ENCODE assay signal across 8 cellular contexts in the genomic region with DNA sequence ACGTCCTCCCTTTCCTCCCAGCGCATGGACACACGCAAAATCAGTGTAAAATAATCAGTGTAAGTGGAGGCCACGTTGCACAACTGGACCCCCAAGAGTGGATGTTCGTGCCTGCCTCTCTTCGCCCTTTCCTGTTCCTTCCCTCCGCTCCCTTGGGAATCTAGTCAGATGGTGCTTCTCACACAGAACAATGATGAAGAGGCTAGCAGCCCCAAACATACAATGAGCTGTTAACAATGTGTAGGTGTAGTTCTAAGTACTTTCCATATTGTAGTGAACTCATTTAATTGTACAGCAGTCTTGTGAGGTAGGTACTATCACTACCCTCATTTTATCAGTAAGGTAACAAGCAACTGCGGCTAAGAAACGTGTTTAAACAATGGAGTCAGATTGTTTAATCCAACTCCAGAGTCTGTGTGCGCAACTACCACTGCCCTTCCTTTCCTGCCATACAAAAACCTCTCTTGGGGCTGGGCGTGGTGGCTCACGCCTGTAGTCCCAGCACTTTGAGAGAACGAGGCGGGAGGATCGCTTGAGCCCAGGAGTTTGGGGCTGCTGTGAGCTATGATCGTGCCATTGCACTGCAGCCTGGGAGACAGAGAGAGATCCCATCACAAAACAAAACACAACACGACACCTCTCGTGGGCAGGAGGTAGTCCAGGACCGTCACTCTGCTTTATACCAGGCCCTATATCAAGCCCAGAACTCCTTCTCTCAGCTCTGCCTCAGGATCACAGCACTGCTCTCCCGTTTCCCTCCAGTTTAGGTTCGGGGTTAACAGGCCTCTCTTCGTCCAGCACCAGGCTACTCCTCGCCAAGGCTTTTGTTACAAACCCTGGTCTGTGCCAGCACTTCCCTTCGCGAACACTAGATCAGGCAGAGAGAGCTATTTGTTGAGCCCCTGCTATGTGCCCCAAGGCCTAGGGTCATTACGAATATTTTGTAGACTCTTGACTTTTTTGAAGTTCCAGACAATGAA. TPM values are rescaled to one million over a fixed set of nuclear protein-coding genes. Genes with fewer than 3 reads are reported as not detected.
A peak's percentile ranks its signal among the peaks of the same experiment; 100 is the strongest.
DNase-seq lines count a peak whose midpoint lies in the region; ATAC-seq and TF ChIP-seq lines count a peak whose summit lies in the region.

No MANE protein-coding gene starts in this region.

- TF ChIP-seq CTCF in upper lobe of left lung (IDR thresholded peaks at IDR 0.05): no peak

- H3K36me3 ChIP-seq in duodenal mucosa (ENCODE audit: control insufficient read depth in 1 of 2, insufficient read depth in 2 of 2, low read length in 2 of 2): no peaks in the 10 kb centered on the region
- no peaks in the 10 kb centered on the region for H3K36me3 ChIP-seq in upper lobe of left lung

- no peaks in the 10 kb centered on the region for H3K27me3 ChIP-seq in duodenal mucosa (ENCODE audit: control insufficient read depth in 1 of 2, insufficient read depth in 2 of 2, low read length in 2 of 2)
- no peaks in the 10 kb centered on the region for H3K27me3 ChIP-seq in upper lobe of left lung

- H3K9me3 Mint-ChIP-seq in memory B cell: no peaks in the 10 kb centered on the region

- no peak for TF ChIP-seq POLR2A in upper lobe of left lung (IDR thresholded peaks at IDR 0.05)

- H3K27me3 Mint-ChIP-seq in memory B cell: peaks cover 6% of the 10 kb centered on the region

- H3K9me3 ChIP-seq in duodenal mucosa (ENCODE audit: control insufficient read depth in 1 of 2, low read length in 2 of 2): no peaks in the 10 kb centered on the region
- no peaks in the 10 kb centered on the region for H3K9me3 ChIP-seq in upper lobe of left lung

- H3K36me3 Mint-ChIP-seq in memory B cell: no peaks in the 10 kb centered on the region

- H3K4me1 ChIP-seq in duodenal mucosa (ENCODE audit: control insufficient read depth in 1 of 2, insufficient read depth in 2 of 2, low read length in 2 of 2): peaks cover 7 to 10% of the 10 kb centered on the region in 2 donors
- peaks cover 6 to 23% (median 9%) of the 10 kb centered on the region in 4 donors for H3K4me1 ChIP-seq in upper lobe of left lung

- no peak overlapping the region for H3K27ac Mint-ChIP-seq in memory B cell

- H3K9ac ChIP-seq in duodenal mucosa (ENCODE audit: low read depth in 1 of 2, low read length in 2 of 2): peak overlapping the region; percentile 76 to 82

- DNase-seq in NCI-H187 (lab: John Stamatoyannopoulos, UW) (peak; percentile 9 to 31), NCI-H187 treated with DMSO at 0.1 percent for 48 hours (lab: John Stamatoyannopoulos, UW) (no peak), NCI-H774 (lab: John Stamatoyannopoulos, UW) (peak; percentile 39), memory B cell (ENCODE audit: low spot score in 2 of 2) (no peak), upper lobe of left lung (peak in 1 of 2 donors; percentile 68), mucosa of gallbladder (ENCODE audit: low spot score) (no peak)

- WGBS in upper lobe of left lung, 2 donors: 32 to 40% methylated on average over 25 to 26 of the region's 26 CpGs

- no peak for TF ChIP-seq EP300 in upper lobe of left lung (IDR thresholded peaks at IDR 0.05)

- H3K4me1 Mint-ChIP-seq in memory B cell: peaks cover 4% of the 10 kb centered on the region

- peak overlapping the region; percentile 75 for H3K27ac ChIP-seq in duodenal mucosa (ENCODE audit: low read depth, low read length)
- H3K27ac ChIP-seq in upper lobe of left lung: peak overlapping the region; percentile 86 to 92 (median 90)

- no peak for ATAC-seq in memory B cell (ENCODE audit: low read depth)
- ATAC-seq in upper lobe of left lung (ENCODE audit: low FRiP score in 2 of 2): peak; percentile 54 to 66
- ATAC-seq in GM21390 (IDR thresholded peaks at IDR 0.05; ENCODE audit: unreplicated experiment): no peak

- peak overlapping the region; percentile 84 for H3K4me3 Mint-ChIP-seq in memory B cell

- H3K4me3 ChIP-seq in duodenal mucosa (ENCODE audit: low read depth in 1 of 2, low read length in 2 of 2): peak overlapping the region; percentile 73 to 78
- peak overlapping the region; percentile 39 to 95 (median 88) for H3K4me3 ChIP-seq in upper lobe of left lung

RNA-seq across cellular contexts. Expression of gene FKBP9, which starts 1.1 kb away (rescaled TPM):
- total RNA-seq in upper lobe of left lung (100 to 1,000 TPM; 117 to 262 (median 136) TPM), mucosa of gallbladder (116 TPM)

Comparison
In these comparisons a context has a peak if more than half of its experiments do, and no peak if none do; other contexts are left out.
1. DNase-seq: peak in NCI-H187 (2 of 2) and NCI-H774 (single experiment); none in NCI-H187 treated with DMSO at 0.1 percent for 48 hours (single experiment), memory B cell (0 of 2) and mucosa of gallbladder (single experiment).
2. ATAC-seq: peak in upper lobe of left lung (2 of 2); none in memory B cell (single experiment) and GM21390 (single experiment).